Comparison of ENCODE assay signal across 9 cellular contexts in genomic region chr10:103554488-103555320, GRCh38.
DNase-seq lines count a peak whose midpoint lies in the region; ATAC-seq and TF ChIP-seq lines count a peak whose summit lies in the region.
"Had no signal": no experiment of that assay in that cellular context is flagged by ENCODE, and none has a peak within 500 bp of the region (broad histone marks: within the 10 kb centered on the region; RNA-seq: fewer than 3 reads in every experiment).

No MANE protein-coding gene starts in this region.

- H3K4me3 Mint-ChIP-seq in CD4-positive, alpha-beta T cell: peak overlapping the region; percentile 73

- H3K9me3 ChIP-seq in CD4-positive, alpha-beta T cell (ENCODE audit: control insufficient read depth, low read length): no peaks in the 10 kb centered on the region
- H3K9me3 ChIP-seq in SK-N-MC (ENCODE audit: low read depth, low read length): no peaks in the 10 kb centered on the region
- H3K9me3 ChIP-seq: neutrophil had no signal

- H3K27ac Mint-ChIP-seq in CD4-positive, alpha-beta T cell: no peak overlapping the region

- intact Hi-C loops in CD4-positive, alpha-beta T cell (cut with DNase I, micrococcal nuclease): no loop called here

- H3K4me3 ChIP-seq in SK-N-MC (peak overlapping the region; percentile 45; the same call in 1 of the 2 replicates), choroid plexus epithelial cell (ENCODE audit: low read depth, low read length) (peak overlapping the region; percentile 34)

- ATAC-seq in CD4-positive, alpha-beta T cell (ENCODE audit: poor library complexity): peak; percentile 65
- ATAC-seq in left lobe of liver: peak; percentile 65
- peak; percentile 8 for ATAC-seq in stimulated activated naive CD8-positive, alpha-beta T cell treated with anti-CD3 and anti-CD28 coated beads, Interleukin-15, Interleukin-2, amounts not matched to agents 100 U/mL and 50 U/mL, for 24 hours
- no peak for ATAC-seq in GM19328 (IDR thresholded peaks at IDR 0.05; ENCODE audit: unreplicated experiment)
- no peak for ATAC-seq in HG03159 (IDR thresholded peaks at IDR 0.05; ENCODE audit: unreplicated experiment)

- POLR2A ChIA-PET in CD4-positive, alpha-beta T cell (lab: Charles Lee): no interaction called here

- H3K9me3 Mint-ChIP-seq in CD4-positive, alpha-beta T cell: no peaks in the 10 kb centered on the region

- H3K4me1 Mint-ChIP-seq in CD4-positive, alpha-beta T cell (ENCODE audit: low read depth): peaks cover 14% of the 10 kb centered on the region

- no peak overlapping the region for H3K9ac ChIP-seq in SK-N-MC (ENCODE audit: insufficient read length)

- DNase-seq in CD4-positive, alpha-beta T cell: peak in 1 of 10 experiments; percentile 7
- DNase-seq in HuH-7 (ENCODE audit: low spot score): peak; percentile 64
- DNase-seq in SK-N-MC (ENCODE audit: low read depth, low spot score): no peak
- peak; percentile 57 for DNase-seq in choroid plexus epithelial cell (ENCODE audit: low read depth)
- no peak for DNase-seq in left lobe of liver (ENCODE audit: low spot score)
- DNase-seq in stimulated activated naive CD8-positive, alpha-beta T cell treated with anti-CD3 and anti-CD28 coated beads, Interleukin-15, Interleukin-2, amounts not matched to agents 100 U/mL and 50 U/mL, for 24 hours: no peak

- no peak for TF ChIP-seq CTCF in CD4-positive, alpha-beta T cell (IDR thresholded peaks at IDR 0.05)
- TF ChIP-seq CTCF in choroid plexus epithelial cell (conservative IDR thresholded peaks at IDR 0.05; ENCODE audit: low read depth, low read length): no peak

- CTCF ChIA-PET in CD4-positive, alpha-beta T cell (lab: Charles Lee): no interaction called here

- peaks cover 24% of the 10 kb centered on the region for H3K27me3 Mint-ChIP-seq in CD4-positive, alpha-beta T cell

- no peaks in the 10 kb centered on the region for H3K36me3 ChIP-seq in SK-N-MC (ENCODE audit: insufficient read depth, low read length)
- H3K36me3 ChIP-seq: neutrophil had no signal

- H3K27ac ChIP-seq in CD4-positive, alpha-beta T cell (ENCODE audit: low read depth, low read length): no peak overlapping the region
- no peak overlapping the region for H3K27ac ChIP-seq in SK-N-MC
- H3K27ac ChIP-seq: neutrophil had no signal

- peaks cover 5% of the 10 kb centered on the region for H3K27me3 ChIP-seq in CD4-positive, alpha-beta T cell (ENCODE audit: control insufficient read depth, insufficient read depth, low read length)

- no peaks in the 10 kb centered on the region for H3K36me3 Mint-ChIP-seq in CD4-positive, alpha-beta T cell (ENCODE audit: low read depth)

Comparison
In these comparisons a context has a peak if more than half of its experiments do, and no peak if none do; other contexts are left out.
1. ATAC-seq: peak in CD4-positive, alpha-beta T cell (single experiment), left lobe of liver (single experiment) and stimulated activated naive CD8-positive, alpha-beta T cell treated with anti-CD3 and anti-CD28 coated beads, Interleukin-15, Interleukin-2, amounts not matched to agents 100 U/mL and 50 U/mL, for 24 hours (single experiment); none in GM19328 (single experiment) and HG03159 (single experiment).
2. DNase-seq: peak in HuH-7 (single experiment) and choroid plexus epithelial cell (single experiment); none in SK-N-MC (single experiment), left lobe of liver (single experiment) and stimulated activated naive CD8-positive, alpha-beta T cell treated with anti-CD3 and anti-CD28 coated beads, Interleukin-15, Interleukin-2, amounts not matched to agents 100 U/mL and 50 U/mL, for 24 hours (single experiment).